In the genomic region with DNA sequence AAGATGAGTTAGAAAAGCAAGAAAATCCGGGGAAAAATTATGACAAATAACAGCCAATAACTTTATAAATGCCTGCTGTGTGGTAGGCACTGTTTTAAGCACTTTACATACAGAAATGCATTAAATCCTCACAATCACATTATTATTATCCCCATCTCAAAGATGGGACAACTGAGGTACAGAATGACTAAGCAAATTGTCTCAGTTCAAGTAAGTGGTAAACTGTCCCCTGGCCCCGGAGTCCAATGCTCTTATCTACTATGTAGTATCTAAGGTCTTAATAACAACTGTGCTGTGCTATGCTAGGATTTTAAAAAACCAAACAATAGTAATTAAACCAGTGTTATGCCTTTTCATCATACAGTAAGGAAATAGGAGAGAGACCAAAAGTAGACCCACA, we compare ENCODE assay signal across 2 cellular contexts.
TF ChIP-seq lines count a peak whose summit lies in the region.

No MANE protein-coding gene starts in this region.

TF ChIP-seq in IMR-90, 13 proteins besides CTCF, POLR2A, EP300 and RAD21:
- TF ChIP-seq NFE2L2 (IDR thresholded peaks at IDR 0.05; ENCODE audit: low read depth, low read length): peak; percentile 61; the same call in 1 of the 2 replicates
- no peak for TF ChIP-seq FOS (IDR thresholded peaks at IDR 0.05; ENCODE audit: low read depth, low read length)

TF ChIP-seq in K562, 482 proteins besides CTCF, POLR2A, EP300 and RAD21:
- no peak for TF ChIP-seq ZEB2 (IDR thresholded peaks at IDR 0.05)
- TF ChIP-seq PHF20 (IDR thresholded peaks at IDR 0.05; ENCODE audit: partially characterized antibody): no peak
- TF ChIP-seq MAFF (IDR thresholded peaks at IDR 0.05; ENCODE audit: low read length): 0 out of 2 replicates have a peak, but pooled peaks have one; percentile 24
- TF ChIP-seq NFIC (IDR thresholded peaks at IDR 0.05): no peak
- no peak for TF ChIP-seq PML (IDR thresholded peaks at IDR 0.05; ENCODE audit: low read length)
- TF ChIP-seq ZNF655 (CRISPR knock-in tag; IDR thresholded peaks at IDR 0.05): no peak
- 0 out of 2 replicates have a peak, but pooled peaks have one; percentile 20 for TF ChIP-seq NFE2 (IDR thresholded peaks at IDR 0.05; ENCODE audit: low read depth)
- no peak for TF ChIP-seq TSC22D4 (tag; IDR thresholded peaks at IDR 0.05)
- TF ChIP-seq RBM25 (IDR thresholded peaks at IDR 0.05; ENCODE audit: low read depth, low read length, severe bottlenecking): peak; percentile 24
- TF ChIP-seq, protein P1, sequence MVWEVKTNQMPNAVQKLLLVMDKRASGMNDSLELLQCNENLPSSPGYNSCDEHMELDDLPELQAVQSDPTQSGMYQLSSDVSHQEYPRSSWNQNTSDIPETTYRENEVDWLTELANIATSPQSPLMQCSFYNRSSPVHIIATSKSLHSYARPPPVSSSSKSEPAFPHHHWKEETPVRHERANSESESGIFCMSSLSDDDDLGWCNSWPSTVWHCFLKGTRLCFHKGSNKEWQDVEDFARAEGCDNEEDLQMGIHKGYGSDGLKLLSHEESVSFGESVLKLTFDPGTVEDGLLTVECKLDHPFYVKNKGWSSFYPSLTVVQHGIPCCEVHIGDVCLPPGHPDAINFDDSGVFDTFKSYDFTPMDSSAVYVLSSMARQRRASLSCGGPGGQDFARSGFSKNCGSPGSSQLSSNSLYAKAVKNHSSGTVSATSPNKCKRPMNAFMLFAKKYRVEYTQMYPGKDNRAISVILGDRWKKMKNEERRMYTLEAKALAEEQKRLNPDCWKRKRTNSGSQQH (CRISPR knock-in tag; IDR thresholded peaks at IDR 0.05): no peak
- TF ChIP-seq TOE1 (IDR thresholded peaks at IDR 0.05; ENCODE audit: borderline replicate concordance): no peak
- no peak for TF ChIP-seq TOE1 (CRISPR knock-in tag; IDR thresholded peaks at IDR 0.05; ENCODE audit: borderline replicate concordance, low read depth)
- TF ChIP-seq BCLAF1 (IDR thresholded peaks at IDR 0.05; ENCODE audit: borderline replicate concordance in 1 of 2, control insufficient read depth in 1 of 2, low read depth in 2 of 2, low read length in 1 of 2): no peak
- no peak for TF ChIP-seq CHCHD3 (CRISPR knock-in tag; IDR thresholded peaks at IDR 0.05)
- no peak for TF ChIP-seq ZNF311 (CRISPR knock-in tag; IDR thresholded peaks at IDR 0.05)
